1 cellular context compared by ENCODE assay signal in the genomic region with DNA sequence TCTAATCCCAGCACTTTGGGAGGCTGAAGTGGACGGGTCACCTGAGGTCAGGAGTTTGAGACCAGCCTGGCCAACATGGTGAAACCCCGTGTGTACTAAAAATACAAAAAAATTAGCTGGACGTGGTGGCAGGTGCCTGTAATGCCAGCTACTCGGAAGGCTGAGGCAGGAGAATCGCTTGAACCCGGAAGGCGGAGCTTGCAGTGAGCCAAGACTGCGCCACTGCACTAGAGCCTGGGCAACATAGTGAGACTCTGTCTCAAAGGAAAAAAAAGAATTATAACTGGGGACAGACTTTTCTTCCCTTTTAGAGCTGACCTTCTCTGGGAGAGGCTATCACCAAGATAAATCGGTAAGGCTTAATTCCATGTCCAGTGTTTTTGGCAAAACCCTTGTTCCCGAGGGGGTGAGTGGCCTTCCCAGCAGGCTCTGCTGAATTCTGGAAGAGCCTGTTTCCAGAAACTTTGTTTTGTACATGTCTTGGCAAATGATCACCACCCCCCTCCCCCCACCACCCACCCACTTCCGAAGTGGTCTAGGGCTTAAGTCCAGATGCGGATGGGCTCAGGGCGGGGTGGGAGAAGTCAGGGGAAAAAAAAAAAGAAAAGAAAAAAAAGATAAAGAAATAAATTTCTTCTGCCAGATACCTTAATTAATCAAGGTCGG.
A peak's percentile ranks its signal among the peaks of the same experiment; 100 is the strongest.
TF ChIP-seq lines count a peak whose summit lies in the region.

No MANE protein-coding gene starts in this region.

TF ChIP-seq in HepG2, 621 proteins besides CTCF, POLR2A, EP300 and RAD21:
- TF ChIP-seq ZNF121 (CRISPR knock-in tag; IDR thresholded peaks at IDR 0.05) (peak; percentile 43; the same call in 1 of the 2 replicates), ZNF761 (CRISPR knock-in tag; conservative IDR thresholded peaks at IDR 0.05) (no peak)
